Comparison of ENCODE assay signal across 23 cellular contexts in the genomic region with DNA sequence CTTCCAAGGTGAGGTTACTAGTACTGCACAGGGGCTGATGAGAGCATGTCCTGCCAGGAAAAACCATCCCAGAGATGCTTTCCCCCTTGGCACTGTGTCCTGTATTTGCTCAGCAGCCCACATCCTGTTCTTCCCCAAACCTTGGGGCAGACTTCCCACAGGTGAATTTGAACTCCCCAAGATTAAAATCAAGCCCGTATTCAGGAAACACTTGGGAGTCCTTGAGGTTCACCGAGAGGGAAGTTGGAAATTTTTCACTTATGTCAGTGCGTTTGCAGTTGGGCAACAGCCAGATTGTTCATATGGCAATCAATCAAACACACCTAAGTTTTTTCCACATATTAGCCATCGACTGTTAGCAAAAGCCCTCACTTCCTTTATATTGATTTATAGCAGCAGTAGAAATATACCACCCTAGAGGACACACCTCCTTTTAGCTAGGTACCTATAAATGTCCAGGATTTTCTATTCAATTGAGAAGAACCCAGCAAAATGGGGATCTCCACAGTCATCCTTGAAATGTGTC. TPM values are rescaled to one million over a fixed set of nuclear protein-coding genes. Genes with fewer than 3 reads are reported as not detected.
A peak's percentile ranks its signal among the peaks of the same experiment; 100 is the strongest.
DNase-seq lines count a peak whose midpoint lies in the region; ATAC-seq, FAIRE-seq and TF ChIP-seq lines count a peak whose summit lies in the region.
"Had no signal": no experiment of that assay in that cellular context is flagged by ENCODE, and none has a peak within 500 bp of the region (broad histone marks: within the 10 kb centered on the region; RNA-seq: fewer than 3 reads in every experiment).

A gene (plus strand): TSS at position 476 of the 526 bp plus-strand sequence. CDS start 17 bp downstream, at position 493.

- H3K36me3 ChIP-seq in bronchial epithelial cell (ENCODE audit: control insufficient read depth, insufficient read depth, low read length) (no peaks in the 10 kb centered on the region), lung (ENCODE audit: control insufficient read depth in 2 of 2, insufficient read depth in 2 of 2, low read length in 2 of 2) (no peaks in the 10 kb centered on the region), upper lobe of right lung (no peaks in the 10 kb centered on the region)
- H3K36me3 ChIP-seq: neutrophil had no signal

- H3K9me3 Mint-ChIP-seq in T-helper 2 cell treated with Interferon-gamma antibody and Interleukin-4, amounts not matched to agents 5 μg/mL and 100 μg/mL, for 36 hours, result no peaks in the 10 kb centered on the region
- H3K9me3 Mint-ChIP-seq: activated CD4-positive, alpha-beta memory T cell treated with anti-CD3 and anti-CD28 coated beads for 36 hours; brain; CD8-positive, alpha-beta T cell; effector memory CD8-positive, alpha-beta T cell had no signal

- DNase-seq in HT1080 (ENCODE audit: low read depth) (peak; percentile 29), bronchial epithelial cell (ENCODE audit: low read depth) (peak; percentile 50), lung (ENCODE audit: low spot score) (peak; percentile 41), upper lobe of right lung (no peak), right cardiac atrium (no peak), NCI-H82 treated with DMSO at 0.1 percent for 48 hours (lab: John Stamatoyannopoulos, UW; ENCODE audit: unreplicated experiment) (no peak)
- no peak for DNase-seq in T-helper 2 cell treated with Interferon-gamma antibody and Interleukin-4, amounts not matched to agents 5 μg/mL and 100 μg/mL, for 36 hours (ENCODE audit: low spot score)
- DNase-seq: activated CD4-positive, alpha-beta memory T cell treated with anti-CD3 and anti-CD28 coated beads for 36 hours; activated effector memory CD4-positive, alpha-beta T cell treated with Interleukin-2 at 50 U/mL for 16 hours; CD8-positive, alpha-beta T cell; effector memory CD8-positive, alpha-beta T cell; hypothalamus; IMR-90; NCI-H1417; NK-92 treated with Interleukin-12 subunit alpha and Interleukin-12 subunit beta, amount 100 ng/mL, for 24 hours; stimulated activated CD4-positive, alpha-beta T cell treated with anti-CD3 and anti-CD28 coated beads, Interleukin-1b, Interleukin-23, amount 100 ng/mL, for 48 hours had no signal

- H3K4me3 Mint-ChIP-seq in T-helper 2 cell treated with Interferon-gamma antibody and Interleukin-4, amounts not matched to agents 5 μg/mL and 100 μg/mL, for 36 hours, result no peak within 1 kb of the TSS
- H3K4me3 Mint-ChIP-seq: activated CD4-positive, alpha-beta memory T cell treated with anti-CD3 and anti-CD28 coated beads for 36 hours; brain; CD8-positive, alpha-beta T cell had no signal

- peaks cover 37% of the 10 kb centered on the region for H3K27me3 Mint-ChIP-seq in T-helper 2 cell treated with Interferon-gamma antibody and Interleukin-4, amounts not matched to agents 5 μg/mL and 100 μg/mL, for 36 hours (ENCODE audit: low read depth)

- peak; percentile 27 for ATAC-seq in lung (ENCODE audit: insufficient read depth, low FRiP score)
- peak; percentile 42 for ATAC-seq in upper lobe of right lung
- no peak for ATAC-seq in right cardiac atrium
- ATAC-seq: CD8-positive, alpha-beta T cell; effector memory CD8-positive, alpha-beta T cell; HCT116 had no signal

- intact Hi-C loops in upper lobe of right lung (cut with DNase I) (loop anchor here (10.0 kb wide), 1 partner anchor 126 kb away; no protein-coding TSS in a partner anchor), right cardiac atrium (cut with DNase I) (loop anchor here (5.0 to 10.0 kb wide), 8 partner anchors 106 to 266 kb away; a partner anchor contains a TSS)

- TF ChIP-seq CTCF in bronchial epithelial cell (IDR thresholded peaks at IDR 0.05; ENCODE audit: insufficient read depth, low read length, severe bottlenecking), result no peak
- TF ChIP-seq CTCF in lung (IDR thresholded peaks at IDR 0.05; ENCODE audit: control extremely low read depth, extremely low read depth), result no peak
- no peak for TF ChIP-seq CTCF in upper lobe of right lung (IDR thresholded peaks at IDR 0.05)

- H3K27ac ChIP-seq in lung (ENCODE audit: low read depth in 1 of 2, low read length in 1 of 2) (no peak within 1 kb of the TSS), upper lobe of right lung (no peak within 1 kb of the TSS), right cardiac atrium (ENCODE audit: low read length) (no peak within 1 kb of the TSS)
- H3K27ac ChIP-seq: neutrophil, skin epidermis had no signal

- WGBS in lung, 2 donors, result 4 to 10% methylated on average over 4 of the region's 4 CpGs
- WGBS in right cardiac atrium, result 38% methylated on average over 4 of the region's 4 CpGs

- H3K9me3 ChIP-seq in lung (ENCODE audit: control insufficient read depth in 2 of 2, insufficient read depth in 1 of 2, low read length in 1 of 2) (peaks cover 0 to 2% of the 10 kb centered on the region in 2 donors), upper lobe of right lung (no peaks in the 10 kb centered on the region), right cardiac atrium (ENCODE audit: control insufficient read depth, low read length) (no peaks in the 10 kb centered on the region)
- H3K9me3 ChIP-seq: neutrophil had no signal

- H3K4me3 ChIP-seq in bronchial epithelial cell (ENCODE audit: low read depth, low read length) (no peak within 1 kb of the TSS), lung (no peak within 1 kb of the TSS), upper lobe of right lung (no peak within 1 kb of the TSS), right cardiac atrium (ENCODE audit: low read length) (no peak within 1 kb of the TSS)
- H3K4me3 ChIP-seq: skin epidermis had no signal

- FAIRE-seq in bronchial epithelial cell (lab: Jason Lieb, UNC), result no peak
- FAIRE-seq: G401.6 had no signal

- H3K27me3 ChIP-seq in bronchial epithelial cell (ENCODE audit: control insufficient read depth, insufficient read depth, low read length) (peaks cover 10% of the 10 kb centered on the region), lung (ENCODE audit: control insufficient read depth, insufficient read depth) (no peaks in the 10 kb centered on the region), upper lobe of right lung (peaks cover 5% of the 10 kb centered on the region), right cardiac atrium (ENCODE audit: control insufficient read depth, insufficient read depth) (no peaks in the 10 kb centered on the region)

- peaks cover 9% of the 10 kb centered on the region for H3K4me1 Mint-ChIP-seq in T-helper 2 cell treated with Interferon-gamma antibody and Interleukin-4, amounts not matched to agents 5 μg/mL and 100 μg/mL, for 36 hours (ENCODE audit: low read depth)

- no peak within 1 kb of the TSS for H3K27ac Mint-ChIP-seq in T-helper 2 cell treated with Interferon-gamma antibody and Interleukin-4, amounts not matched to agents 5 μg/mL and 100 μg/mL, for 36 hours
- H3K27ac Mint-ChIP-seq: activated CD4-positive, alpha-beta memory T cell treated with anti-CD3 and anti-CD28 coated beads for 36 hours; brain; CD8-positive, alpha-beta T cell had no signal

- peaks cover 0 to 6% of the 10 kb centered on the region in 2 donors for H3K4me1 ChIP-seq in lung (ENCODE audit: control insufficient read depth in 2 of 2, insufficient read depth in 2 of 2, low read length in 2 of 2)
- no peaks in the 10 kb centered on the region for H3K4me1 ChIP-seq in upper lobe of right lung
- no peaks in the 10 kb centered on the region for H3K4me1 ChIP-seq in right cardiac atrium (ENCODE audit: control insufficient read depth, insufficient read depth, low read length)

- no peaks in the 10 kb centered on the region for H3K36me3 Mint-ChIP-seq in T-helper 2 cell treated with Interferon-gamma antibody and Interleukin-4, amounts not matched to agents 5 μg/mL and 100 μg/mL, for 36 hours (ENCODE audit: low read depth)
- H3K36me3 Mint-ChIP-seq: activated CD4-positive, alpha-beta memory T cell treated with anti-CD3 and anti-CD28 coated beads for 36 hours; brain; CD8-positive, alpha-beta T cell had no signal

RNA-seq across cellular contexts. Expression of the gene that starts here (rescaled TPM):
- 1.1 and 2.2 TPM in 2 replicates for total RNA-seq in HT1080 (2014; rRNA removed; shearing (Covaris generic))
- 1.00 and 1.6 TPM in 2 replicates for polyA plus RNA-seq in HT1080 (2015; cell fraction: cytosol; rRNA removed)
- polyA plus RNA-seq in HT1080 (2015; cell fraction: nucleus; rRNA removed), result 6.3 and 6.5 TPM in 2 replicates
- total RNA-seq in bronchial epithelial cell, result not detected in 2 replicates
- total RNA-seq in lung, result 100 to 1,000 TPM in 1 of 2 donors, 10 to 100 TPM in 1; 22.0 to 337 TPM
- 100 to 1,000 TPM in 1 of 2 donors, 10 to 100 TPM in 1; 21.1 to 199 TPM for polyA plus RNA-seq in lung
- 78.6 TPM for total RNA-seq in upper lobe of right lung
- total RNA-seq in right cardiac atrium, result under 1 TPM; 0.06 to 0.17 (median 0.09) TPM
- polyA plus RNA-seq in right cardiac atrium, result 0.09 TPM
- total RNA-seq: activated CD4-positive, alpha-beta memory T cell treated with anti-CD3 and anti-CD28 coated beads for 36 hours; CD8-positive, alpha-beta T cell; liver; pulmonary artery endothelial cell had no signal
- polyA plus RNA-seq: IMR-90 had no signal

Comparison
In these comparisons a context has a peak if more than half of its experiments do, and no peak if none do; other contexts are left out.
1. RNA of the gene that starts here (polyA plus RNA-seq): 21.1 to 199 TPM in lung; 0.09 TPM in right cardiac atrium (single experiment); every median in the first group is over 10 times any median in the second.
2. Peak in DNase-seq in bronchial epithelial cell; RNA of the gene not detected or under 1 TPM.
3. DNase-seq: peak in HT1080 (single experiment) and lung (single experiment); none in upper lobe of right lung (single experiment), T-helper 2 cell treated with Interferon-gamma antibody and Interleukin-4, amounts not matched to agents 5 μg/mL and 100 μg/mL, for 36 hours (single experiment), right cardiac atrium (0 of 3) and NCI-H82 treated with DMSO at 0.1 percent for 48 hours (single experiment).
4. ATAC-seq: peak in lung (single experiment) and upper lobe of right lung (single experiment); none in right cardiac atrium (0 of 2).